In genomic region chr17:34579017-34579946, GRCh38 we compare ENCODE assay signal across 8 cellular contexts. TPM values are rescaled to one million over a fixed set of nuclear protein-coding genes. Genes with fewer than 3 reads are reported as not detected.
DNase-seq lines count a peak whose midpoint lies in the region; ATAC-seq and TF ChIP-seq lines count a peak whose summit lies in the region.

TSS of gene TMEM132E (plus strand) at chr17:34579582. CDS start at chr17:34581077, 1,495 bp downstream.

- H3K9me3 ChIP-seq in IMR-90 (ENCODE audit: control insufficient read depth, insufficient read depth, low read length) (no peaks in the 10 kb centered on the region), parathyroid adenoma (ENCODE audit: control insufficient read depth, low read length) (no peaks in the 10 kb centered on the region)

- H3K79me2 ChIP-seq in parathyroid adenoma: no peaks in the 10 kb centered on the region

- peaks cover 80% of the 10 kb centered on the region for H3K27me3 ChIP-seq in IMR-90 (ENCODE audit: control insufficient read depth, insufficient read depth, low read length)
- peaks cover 14% of the 10 kb centered on the region for H3K27me3 ChIP-seq in parathyroid adenoma (ENCODE audit: control insufficient read depth, insufficient read depth, low read length)

- POLR2A ChIA-PET in IMR-90 (lab: Charles Lee; ENCODE audit: unreplicated experiment): no interaction called here

- H3K9me1 ChIP-seq in IMR-90 (ENCODE audit: insufficient read depth, low read length): no peaks in the 10 kb centered on the region

- no peak for TF ChIP-seq POLR2A in IMR-90 (IDR thresholded peaks at IDR 0.05; ENCODE audit: low read depth, low read length)

- H3K4me3 ChIP-seq in IMR-90 (ENCODE audit: insufficient read depth, low read depth, low read length): peak within 1 kb of the TSS; percentile 39
- H3K4me3 ChIP-seq in parathyroid adenoma (ENCODE audit: low read depth, low read length): peak within 1 kb of the TSS; percentile 60

- H3K27ac ChIP-seq in IMR-90 (ENCODE audit: insufficient read depth, low read length) (no peak within 1 kb of the TSS), parathyroid adenoma (no peak within 1 kb of the TSS)

- H2BK120ac ChIP-seq in IMR-90 (ENCODE audit: low read depth, low read length): no peak within 1 kb of the TSS

- ATAC-seq in IMR-90 (ENCODE audit: low read depth): peak; percentile 57
- ATAC-seq in left cardiac atrium: peak; percentile 82 to 85
- ATAC-seq in HG03039 (IDR thresholded peaks at IDR 0.05; ENCODE audit: unreplicated experiment): no peak

- no peak within 1 kb of the TSS for H3K23ac ChIP-seq in IMR-90 (ENCODE audit: low read depth, low read length)

- no peak within 1 kb of the TSS for H2BK5ac ChIP-seq in IMR-90 (ENCODE audit: low read depth, low read length, poor library complexity, severe bottlenecking)

- H4K8ac ChIP-seq in IMR-90 (ENCODE audit: low read depth in 2 of 2, low read length in 2 of 2): no peak within 1 kb of the TSS

- intact Hi-C loops in IMR-90 (cut with micrococcal nuclease) (no loop called here), left cardiac atrium (cut with DNase I) (no loop called here)

- H3K36me3 ChIP-seq in IMR-90 (ENCODE audit: control insufficient read depth, insufficient read depth, low read length) (no peaks in the 10 kb centered on the region), parathyroid adenoma (ENCODE audit: control insufficient read depth, insufficient read depth, low read length) (no peaks in the 10 kb centered on the region)

- no peak within 1 kb of the TSS for H3K4ac ChIP-seq in IMR-90 (ENCODE audit: low read depth, low read length)

- H4K20me1 ChIP-seq in IMR-90 (ENCODE audit: insufficient read depth, low read length): no peaks in the 10 kb centered on the region

- H3K18ac ChIP-seq in IMR-90 (ENCODE audit: low read depth, low read length): no peak within 1 kb of the TSS

- no peak within 1 kb of the TSS for H2BK20ac ChIP-seq in IMR-90 (ENCODE audit: low read depth, low read length)

- TF ChIP-seq CTCF in IMR-90 (conservative IDR thresholded peaks at IDR 0.05; ENCODE audit: low read depth, low read length) (no peak), parathyroid adenoma (IDR thresholded peaks at IDR 0.05) (no peak)

- CTCF ChIA-PET in IMR-90 (lab: Yijun Ruan, JAX): no interaction called here

- H3K4me1 ChIP-seq in IMR-90 (ENCODE audit: control insufficient read depth, insufficient read depth, low read length) (peaks cover 2% of the 10 kb centered on the region; the same call in 1 of the 2 replicates), parathyroid adenoma (peaks cover 10% of the 10 kb centered on the region)

- 1% methylated on average over 22 of the region's 101 CpGs; no CpG with 5 or more reads in 1 of the 2 experiments for WGBS in IMR-90 (ENCODE audit: extremely low coverage in 2 of 2, insufficient read length in 1 of 2), 2 experiments

- H2BK15ac ChIP-seq in IMR-90 (ENCODE audit: low read depth, low read length): no peak within 1 kb of the TSS

- H2AFZ ChIP-seq in IMR-90 (replicated peaks; ENCODE audit: low read length, poor library complexity) (peak within 1 kb of the TSS; percentile 81), parathyroid adenoma (peak within 1 kb of the TSS; percentile 73)

- no peak within 1 kb of the TSS for H3K56ac ChIP-seq in IMR-90 (ENCODE audit: extremely low read depth, insufficient read depth, low read length)

- in situ Hi-C loops in IMR-90 (cut with MboI; ENCODE audit: low sequenced_read_pairs): no loop called here

- H4K91ac ChIP-seq in IMR-90 (ENCODE audit: insufficient read depth, low read depth, low read length): no peak within 1 kb of the TSS

- no TSS peak for BruUV-seq in IMR-90 (replicated peaks; lab: Mats Ljungman, UMichigan)

- H4K5ac ChIP-seq in IMR-90 (ENCODE audit: low read depth, low read length): no peak within 1 kb of the TSS

- no peak within 1 kb of the TSS for H3K14ac ChIP-seq in IMR-90 (replicated peaks; ENCODE audit: low read depth, low read length)

- H3K9ac ChIP-seq in IMR-90 (ENCODE audit: low read depth, low read length): no peak within 1 kb of the TSS
- H3K9ac ChIP-seq in parathyroid adenoma: no peak within 1 kb of the TSS

- no peak for TF ChIP-seq RAD21 in IMR-90 (IDR thresholded peaks at IDR 0.05; ENCODE audit: low read length)

- H3K4me2 ChIP-seq in IMR-90 (ENCODE audit: low read depth, low read length) (peak within 1 kb of the TSS; percentile 68), parathyroid adenoma (ENCODE audit: low read length) (peak within 1 kb of the TSS; percentile 76)

- no peaks in the 10 kb centered on the region for H3K79me1 ChIP-seq in IMR-90 (ENCODE audit: low read depth in 1 of 2, low read length in 2 of 2)

- peak; percentile 59 for DNase-seq in AG20443 (ENCODE audit: low spot score)
- DNase-seq in IMR-90: peak; percentile 2
- peak; percentile 28 for DNase-seq in activated naive CD4-positive, alpha-beta T cell treated with anti-CD3 and anti-CD28 coated beads, Interleukin-2, amount 50 U/mL, for 16 hours
- peak; percentile 54 for DNase-seq in left cardiac atrium
- no peak for DNase-seq in foreskin melanocyte
- DNase-seq in GOT3 (lab: John Stamatoyannopoulos, UW): no peak

- H2AK9ac ChIP-seq in IMR-90 (replicated peaks; ENCODE audit: low read depth, low read length, poor library complexity): peak within 1 kb of the TSS; percentile 24

- no peak within 1 kb of the TSS for H2AK5ac ChIP-seq in IMR-90 (ENCODE audit: low read depth, low read length)

- dilution Hi-C loops in IMR-90 (cut with HindIII; ENCODE audit: low sequenced_read_pairs, unreplicated experiment): no loop called here

TF ChIP-seq in IMR-90, 13 proteins besides CTCF, POLR2A, EP300 and RAD21:
- TF ChIP-seq USF2 (IDR thresholded peaks at IDR 0.05; ENCODE audit: low read depth, low read length) (peak; percentile 77), CEBPB (IDR thresholded peaks at IDR 0.05; ENCODE audit: low read depth, low read length) (no peak)

RNA-seq across cellular contexts. Expression of gene TMEM132E, which starts in this region (rescaled TPM):
- total RNA-seq in IMR-90 (2012; rRNA removed) (not detected in 2 replicates), left cardiac atrium (under 1 TPM; 0.09 to 0.26 TPM)
- polyA plus RNA-seq in IMR-90 (2012; rRNA removed): not detected in 2 replicates
- polyA plus RNA-seq in IMR-90 (2012; cell fraction: cytosol; rRNA removed): 0.01 TPM in 1 of 2 replicates, not detected in the other
- polyA plus RNA-seq in IMR-90 (2012; cell fraction: nucleus; rRNA removed; ENCODE audit: low replicate concordance): 0.01 TPM in 1 of 2 replicates, not detected in the other

Comparison
In these comparisons a context has a peak if more than half of its experiments do, and no peak if none do; other contexts are left out.
1. Peak in DNase-seq, ATAC-seq, H3K4me3 ChIP-seq and H3K4me2 ChIP-seq in IMR-90; RNA of the gene not detected or under 1 TPM.
2. Peak in DNase-seq and ATAC-seq in left cardiac atrium; RNA of the gene not detected or under 1 TPM.
3. DNase-seq: peak in AG20443 (single experiment) and activated naive CD4-positive, alpha-beta T cell treated with anti-CD3 and anti-CD28 coated beads, Interleukin-2, amount 50 U/mL, for 16 hours (single experiment); none in foreskin melanocyte (single experiment) and GOT3 (single experiment).